1 cellular context compared by ENCODE assay signal in the genomic region with DNA sequence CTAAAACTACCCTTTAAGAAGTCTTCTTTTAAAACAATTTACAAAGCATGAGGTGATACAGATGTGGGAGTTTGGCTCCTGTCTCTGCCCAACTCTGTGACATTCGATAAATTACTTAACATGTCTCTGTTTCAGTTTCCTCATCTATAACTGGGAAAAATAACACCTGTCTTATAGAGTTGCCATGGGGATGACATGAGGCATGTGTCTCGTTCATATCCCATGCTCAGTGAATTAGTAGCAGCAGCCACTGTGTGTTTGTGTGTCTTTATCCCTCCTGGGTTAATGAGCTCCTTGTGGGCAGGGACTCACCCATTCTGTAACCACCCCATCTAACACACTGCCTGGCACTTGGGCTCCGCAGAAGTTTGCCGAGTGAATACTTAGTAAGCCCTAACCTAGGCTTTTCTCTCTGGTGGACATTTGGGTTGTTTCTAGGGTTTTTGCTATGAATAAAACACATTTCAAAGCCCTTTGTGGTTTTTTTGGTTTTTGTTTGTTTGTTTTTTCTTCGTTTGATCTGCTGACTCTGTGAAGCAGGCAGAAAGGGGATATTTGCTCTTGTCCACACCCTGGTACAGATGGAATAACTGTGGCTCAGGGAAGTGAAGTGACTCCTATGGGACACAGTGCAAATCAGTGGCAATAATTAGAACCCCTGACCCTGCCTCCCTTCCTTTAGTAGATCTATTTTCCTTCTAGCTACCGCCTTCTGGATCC.
A peak's percentile ranks its signal among the peaks of the same experiment; 100 is the strongest.
TF ChIP-seq lines count a peak whose summit lies in the region.

No MANE protein-coding gene starts in this region.

TF ChIP-seq in HepG2, 621 proteins besides CTCF, POLR2A, EP300 and RAD21:
- no peak for TF ChIP-seq HNRNPUL1 (IDR thresholded peaks at IDR 0.05; ENCODE audit: low read depth, low read length)
- 0 out of 2 replicates have a peak, but pooled peaks have one; percentile 20 for TF ChIP-seq ARID5B (CRISPR knock-in tag; IDR thresholded peaks at IDR 0.05)
- peak; percentile 34; the same call in 1 of the 2 replicates for TF ChIP-seq FOXA3 (CRISPR knock-in tag; IDR thresholded peaks at IDR 0.05)
- TF ChIP-seq BCL6 (CRISPR knock-in tag; IDR thresholded peaks at IDR 0.05), result peak; percentile 38; the same call in 1 of the 2 replicates
- TF ChIP-seq PHF5A (CRISPR knock-in tag; IDR thresholded peaks at IDR 0.05; ENCODE audit: low read depth, unreplicated experiment), result no peak
- TF ChIP-seq ZNF3 (CRISPR knock-in tag; IDR thresholded peaks at IDR 0.05), result peak; percentile 66; the same call in 1 of the 2 replicates
